In the genomic region with DNA sequence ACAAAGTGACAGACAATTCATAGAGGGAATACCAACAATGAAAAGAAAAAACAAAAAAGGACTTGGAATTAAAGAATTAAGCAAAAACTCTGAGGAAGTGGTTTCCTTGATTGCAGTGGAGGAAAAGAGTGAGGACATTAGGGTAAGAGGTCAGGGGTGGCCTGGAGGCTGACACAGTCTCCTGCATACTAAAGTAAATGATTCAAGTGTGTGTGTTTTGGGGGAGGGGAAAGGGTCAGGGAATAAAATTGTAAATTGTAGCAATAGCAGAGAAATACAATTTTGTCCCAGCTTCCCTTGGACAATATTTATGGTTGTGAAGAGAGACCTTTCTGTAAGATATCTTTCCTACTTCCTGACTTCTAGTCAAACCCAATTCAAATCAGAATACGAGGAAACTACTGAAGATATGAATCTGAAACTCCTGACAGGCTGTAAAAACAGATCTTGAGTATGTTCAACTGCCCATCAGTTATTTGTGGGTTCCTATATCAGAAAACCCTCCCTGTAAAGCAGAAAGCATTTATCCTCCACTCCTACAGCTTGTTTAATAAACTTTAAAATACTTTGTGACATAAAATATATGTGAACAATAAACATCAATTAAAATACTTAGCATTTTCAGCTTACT, we compare ENCODE assay signal across 11 cellular contexts.
A peak's percentile ranks its signal among the peaks of the same experiment; 100 is the strongest.
DNase-seq lines count a peak whose midpoint lies in the region; ATAC-seq, FAIRE-seq and TF ChIP-seq lines count a peak whose summit lies in the region.
"Had no signal": no experiment of that assay in that cellular context is flagged by ENCODE, and none has a peak within 500 bp of the region (broad histone marks: within the 10 kb centered on the region; RNA-seq: fewer than 3 reads in every experiment).

No MANE protein-coding gene starts in this region.

- intact Hi-C loops in Calu3 (cut with micrococcal nuclease; ENCODE audit: unreplicated experiment), result loop anchor here (5.0 to 10.0 kb wide), 3 partner anchors 87 to 147 kb away; partner anchors contain the start of gene HMGN3
- intact Hi-C loops in tibial artery (cut with DNase I; ENCODE audit: low total_unique reads), result no loop called here

- POLR2A ChIA-PET in activated CD4-positive, alpha-beta T cell treated with anti-CD3 and anti-CD28 coated beads, Interleukin-2, amount 10 ng/mL, durations not matched to agents 7 days and 5 days (lab: Charles Lee), result no interaction called here

- peak overlapping the region; percentile 17 for H2AFZ ChIP-seq in keratinocyte (ENCODE audit: control insufficient read depth, low read length)

- no peaks in the 10 kb centered on the region for H3K79me2 ChIP-seq in keratinocyte (ENCODE audit: control insufficient read depth, insufficient read depth, low read length)

- peaks cover 42% of the 10 kb centered on the region for H3K4me1 Mint-ChIP-seq in Calu3 (ENCODE audit: low read depth, unreplicated experiment)
- H3K4me1 Mint-ChIP-seq in activated CD4-positive, alpha-beta T cell treated with anti-CD3 and anti-CD28 coated beads, Interleukin-2, amount 10 ng/mL, durations not matched to agents 7 days and 5 days, result peaks cover 2% of the 10 kb centered on the region
- H3K4me1 Mint-ChIP-seq: activated B cell treated with CpG ODN at 0.5 μM for 24 hours; activated naive CD4-positive, alpha-beta T cell treated with anti-CD3 and anti-CD28 coated beads, Interleukin-2, amount 10 ng/mL, durations not matched to agents 7 days and 5 days had no signal

- no peak for FAIRE-seq in keratinocyte (lab: Jason Lieb, UNC)
- FAIRE-seq: islet of Langerhans had no signal

- no peak for TF ChIP-seq POLR2A in erythroblast (IDR thresholded peaks at IDR 0.05; ENCODE audit: low read length)

- H3K27me3 ChIP-seq in RWPE2 (ENCODE audit: insufficient read depth, poor library complexity, severe bottlenecking), result no peaks in the 10 kb centered on the region
- H3K27me3 ChIP-seq in keratinocyte (ENCODE audit: control insufficient read depth, extremely low read depth, insufficient read depth, low read length), result no peaks in the 10 kb centered on the region
- no peaks in the 10 kb centered on the region for H3K27me3 ChIP-seq in tibial artery

- H3K4me2 ChIP-seq in keratinocyte (ENCODE audit: control insufficient read depth, extremely low read depth, insufficient read depth, low read depth, low read length), result no peak overlapping the region

- dilution Hi-C loops in keratinocyte (cut with MboI; ENCODE audit: extremely low pct_ligation_motif_present, low sequenced_read_pairs), result no loop called here

- H3K9me3 ChIP-seq in RWPE2 (ENCODE audit: severe bottlenecking) (no peaks in the 10 kb centered on the region), keratinocyte (ENCODE audit: control insufficient read depth, low read depth, low read length) (no peaks in the 10 kb centered on the region), tibial artery (no peaks in the 10 kb centered on the region)

- no peaks in the 10 kb centered on the region for H4K20me1 ChIP-seq in keratinocyte (ENCODE audit: control insufficient read depth, extremely low read depth, insufficient read depth, low read length)

- H3K36me3 ChIP-seq in RWPE2 (ENCODE audit: low read depth) (no peaks in the 10 kb centered on the region), keratinocyte (ENCODE audit: control insufficient read depth in 2 of 2, extremely low read depth in 1 of 2, insufficient read depth in 2 of 2, low read length in 2 of 2) (no peaks in the 10 kb centered on the region), tibial artery (no peaks in the 10 kb centered on the region)

- peaks cover 33% of the 10 kb centered on the region for H3K4me1 ChIP-seq in RWPE2 (ENCODE audit: insufficient read depth, poor library complexity, severe bottlenecking)
- peaks cover 11% of the 10 kb centered on the region for H3K4me1 ChIP-seq in keratinocyte (ENCODE audit: control insufficient read depth, extremely low read depth, insufficient read depth, low read length)
- H3K4me1 ChIP-seq in tibial artery, result peaks cover 0 to 14% (median 0%) of the 10 kb centered on the region in 4 donors

- TF ChIP-seq CTCF in Calu3 (IDR thresholded peaks at IDR 0.05; ENCODE audit: unreplicated experiment) (no peak), RWPE2 (IDR thresholded peaks at IDR 0.05; ENCODE audit: poor library complexity, severe bottlenecking) (no peak), keratinocyte (optimal IDR thresholded peaks at IDR 0.05 in 1 of 3, IDR thresholded peaks at IDR 0.05 in 1 of 3, conservative IDR thresholded peaks at IDR 0.05 in 1 of 3; ENCODE audit: extremely low read depth in 1 of 3, insufficient read depth in 2 of 3, low read length in 3 of 3) (no peak), tibial artery (IDR thresholded peaks at IDR 0.05) (no peak)

- peak overlapping the region; percentile 78 for H3K27ac Mint-ChIP-seq in Calu3 (ENCODE audit: unreplicated experiment)
- no peak overlapping the region for H3K27ac Mint-ChIP-seq in activated CD4-positive, alpha-beta T cell treated with anti-CD3 and anti-CD28 coated beads, Interleukin-2, amount 10 ng/mL, durations not matched to agents 7 days and 5 days
- H3K27ac Mint-ChIP-seq: activated B cell treated with CpG ODN at 0.5 μM for 24 hours; activated naive CD4-positive, alpha-beta T cell treated with anti-CD3 and anti-CD28 coated beads, Interleukin-2, amount 10 ng/mL, durations not matched to agents 7 days and 5 days had no signal

- peak; percentile 51 for ATAC-seq in GM21367 (IDR thresholded peaks at IDR 0.05; ENCODE audit: unreplicated experiment)
- peak; percentile 54 for ATAC-seq in RWPE2 (ENCODE audit: low read depth)
- no peak for ATAC-seq in GM18907 (IDR thresholded peaks at IDR 0.05; ENCODE audit: unreplicated experiment)

- no peaks in the 10 kb centered on the region for H3K36me3 Mint-ChIP-seq in Calu3 (ENCODE audit: insufficient read depth, unreplicated experiment)
- no peaks in the 10 kb centered on the region for H3K36me3 Mint-ChIP-seq in activated CD4-positive, alpha-beta T cell treated with anti-CD3 and anti-CD28 coated beads, Interleukin-2, amount 10 ng/mL, durations not matched to agents 7 days and 5 days (ENCODE audit: low read depth)
- H3K36me3 Mint-ChIP-seq: activated naive CD4-positive, alpha-beta T cell treated with anti-CD3 and anti-CD28 coated beads, Interleukin-2, amount 10 ng/mL, durations not matched to agents 7 days and 5 days had no signal

- no peaks in the 10 kb centered on the region for H3K27me3 Mint-ChIP-seq in Calu3 (ENCODE audit: unreplicated experiment)
- peaks cover 3% of the 10 kb centered on the region for H3K27me3 Mint-ChIP-seq in activated CD4-positive, alpha-beta T cell treated with anti-CD3 and anti-CD28 coated beads, Interleukin-2, amount 10 ng/mL, durations not matched to agents 7 days and 5 days
- H3K27me3 Mint-ChIP-seq: activated B cell treated with CpG ODN at 0.5 μM for 24 hours; activated naive CD4-positive, alpha-beta T cell treated with anti-CD3 and anti-CD28 coated beads, Interleukin-2, amount 10 ng/mL, durations not matched to agents 7 days and 5 days had no signal

- H3K4me3 ChIP-seq in RWPE2 (ENCODE audit: severe bottlenecking) (no peak overlapping the region), keratinocyte (ENCODE audit: control insufficient read depth in 2 of 3, extremely low read depth in 1 of 3, insufficient read depth in 2 of 3, low read depth in 1 of 3, low read length in 3 of 3) (no peak overlapping the region), tibial artery (no peak overlapping the region)

- H3K27ac ChIP-seq in RWPE2 (ENCODE audit: poor library complexity, severe bottlenecking) (peak overlapping the region; percentile 89), keratinocyte (ENCODE audit: control insufficient read depth, insufficient read depth, low read length) (no peak overlapping the region), tibial artery (no peak overlapping the region)

- no peaks in the 10 kb centered on the region for H3K9me1 ChIP-seq in keratinocyte (ENCODE audit: control insufficient read depth, extremely low read depth, insufficient read depth, low read length)

- peaks cover 3% of the 10 kb centered on the region for H3K9me3 Mint-ChIP-seq in Calu3 (ENCODE audit: low read depth, unreplicated experiment)
- H3K9me3 Mint-ChIP-seq in activated CD4-positive, alpha-beta T cell treated with anti-CD3 and anti-CD28 coated beads, Interleukin-2, amount 10 ng/mL, durations not matched to agents 7 days and 5 days, result no peaks in the 10 kb centered on the region
- H3K9me3 Mint-ChIP-seq: activated B cell treated with CpG ODN at 0.5 μM for 24 hours; activated naive CD4-positive, alpha-beta T cell treated with anti-CD3 and anti-CD28 coated beads, Interleukin-2, amount 10 ng/mL, durations not matched to agents 7 days and 5 days had no signal

- BruUV-seq in Calu3 (replicated peaks; lab: Mats Ljungman, UMichigan), result no TSS peak

- CTCF ChIA-PET in Calu3 (lab: Charles Lee), result no interaction called here
- CTCF ChIA-PET in activated CD4-positive, alpha-beta T cell treated with anti-CD3 and anti-CD28 coated beads, Interleukin-2, amount 10 ng/mL, durations not matched to agents 7 days and 5 days (lab: Charles Lee), result no interaction called here

- H3K4me3 Mint-ChIP-seq in Calu3 (ENCODE audit: low read depth, unreplicated experiment), result peak overlapping the region; percentile 11
- H3K4me3 Mint-ChIP-seq in activated CD4-positive, alpha-beta T cell treated with anti-CD3 and anti-CD28 coated beads, Interleukin-2, amount 10 ng/mL, durations not matched to agents 7 days and 5 days, result no peak overlapping the region
- H3K4me3 Mint-ChIP-seq: activated B cell treated with CpG ODN at 0.5 μM for 24 hours; activated naive CD4-positive, alpha-beta T cell treated with anti-CD3 and anti-CD28 coated beads, Interleukin-2, amount 10 ng/mL, durations not matched to agents 7 days and 5 days had no signal

- DNase-seq in Calu3 (peak; percentile 29), RWPE2 (ENCODE audit: low spot score) (no peak), keratinocyte (ENCODE audit: low read depth, low spot score) (no peak), tibial artery (no peak), erythroblast (lab: John Stamatoyannopoulos, UW) (no peak)
- DNase-seq in activated CD4-positive, alpha-beta T cell treated with anti-CD3 and anti-CD28 coated beads, Interleukin-2, amount 10 ng/mL, durations not matched to agents 7 days and 5 days, result no peak
- DNase-seq: activated B cell treated with CpG ODN at 0.5 μM for 24 hours; activated naive CD4-positive, alpha-beta T cell treated with anti-CD3 and anti-CD28 coated beads, Interleukin-2, amount 10 ng/mL, durations not matched to agents 7 days and 5 days had no signal

- no peak overlapping the region for H3K9ac ChIP-seq in keratinocyte (ENCODE audit: control insufficient read depth, extremely low read depth, insufficient read depth, low read length)
